8 cellular contexts compared by ENCODE assay signal in genomic region chr5:20463206-20463605, GRCh38.
"Had no signal": no experiment of that assay in that cellular context is flagged by ENCODE, and none has a peak within 500 bp of the region (broad histone marks: within the 10 kb centered on the region; RNA-seq: fewer than 3 reads in every experiment).

No MANE protein-coding gene starts in this region.

- H3K36me3 ChIP-seq: HAP-1 had no signal

- H3K4me3 ChIP-seq: HAP-1, K562 had no signal

- ATAC-seq: HCT116, K562 had no signal

- DNase-seq: GOT3, H7, HFFc6, IMR-90, KG1 had no signal

- H3K4me1 ChIP-seq: HAP-1 had no signal

- H3K27ac Mint-ChIP-seq: HFFc6 had no signal

- H3K4me3 Mint-ChIP-seq: HFFc6 had no signal
